Comparison of ENCODE assay signal across 22 cellular contexts in the genomic region with DNA sequence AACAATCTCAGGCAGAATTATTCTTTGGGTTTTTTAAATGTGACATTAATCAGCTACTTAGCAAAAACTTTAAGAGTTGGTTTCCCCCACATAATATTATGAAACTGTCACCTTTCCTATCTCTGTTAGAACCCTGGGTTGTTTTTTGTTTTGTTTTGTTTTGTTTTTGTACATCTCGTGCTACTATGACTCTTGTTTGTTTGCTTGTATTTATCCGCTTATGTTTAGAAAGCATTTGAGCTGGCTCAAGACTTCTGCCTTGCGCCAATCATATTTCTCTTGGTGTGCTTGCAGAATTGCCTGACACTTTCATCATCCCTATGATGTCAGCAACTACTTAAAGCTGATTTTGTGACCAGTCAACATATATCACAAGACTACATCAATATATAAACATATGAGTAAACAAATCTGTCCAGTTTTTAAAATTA.
DNase-seq lines count a peak whose midpoint lies in the region; ATAC-seq and TF ChIP-seq lines count a peak whose summit lies in the region.
"Had no signal": no experiment of that assay in that cellular context is flagged by ENCODE, and none has a peak within 500 bp of the region (broad histone marks: within the 10 kb centered on the region; RNA-seq: fewer than 3 reads in every experiment).

No MANE protein-coding gene starts in this region.

- peak overlapping the region; percentile 60 to 77; a peak in 2 of 4 replicates for H3K27ac ChIP-seq in SK-N-SH (ENCODE audit: low read depth in 2 of 2, low read length in 1 of 2)
- H3K27ac ChIP-seq in SK-N-MC = no peak overlapping the region; the same call in 1 of the 2 replicates
- H3K27ac ChIP-seq in coronary artery = no peak overlapping the region
- H3K27ac ChIP-seq: hepatocyte, neutrophil had no signal

- H3K4me2 ChIP-seq in SK-N-SH (no peak overlapping the region), skeletal muscle satellite cell (ENCODE audit: low read length) (no peak overlapping the region)
- H3K4me2 ChIP-seq: hepatocyte had no signal

- H3K36me3 ChIP-seq in SK-N-SH (replicated peaks in 1 of 2; ENCODE audit: control insufficient read depth in 1 of 2, insufficient read depth in 2 of 2, low read length in 1 of 2) (no peaks in the 10 kb centered on the region), SK-N-MC (ENCODE audit: insufficient read depth, low read length) (no peaks in the 10 kb centered on the region), skeletal muscle satellite cell (ENCODE audit: insufficient read depth, low read length) (no peaks in the 10 kb centered on the region)
- H3K36me3 ChIP-seq: neutrophil had no signal

- H3K9me3 ChIP-seq in SK-N-SH (no peaks in the 10 kb centered on the region), SK-N-MC (ENCODE audit: low read depth, low read length) (no peaks in the 10 kb centered on the region), skeletal muscle satellite cell (replicated peaks; ENCODE audit: low read length) (no peaks in the 10 kb centered on the region)
- H3K9me3 ChIP-seq: neutrophil had no signal

- no peak overlapping the region for H3K27ac Mint-ChIP-seq in endothelial cell (ENCODE audit: unreplicated experiment)
- H3K27ac Mint-ChIP-seq: activated CD8-positive, alpha-beta T cell treated with anti-CD3 and anti-CD28 coated beads for 36 hours; activated naive CD4-positive, alpha-beta T cell treated with anti-CD3 and anti-CD28 coated beads for 36 hours; effector memory CD8-positive, alpha-beta T cell had no signal

- H3K9ac ChIP-seq in SK-N-SH = no peak overlapping the region
- H3K9ac ChIP-seq in SK-N-MC (ENCODE audit: insufficient read length) = peak overlapping the region; percentile 26
- peak overlapping the region; percentile 47 for H3K9ac ChIP-seq in skeletal muscle satellite cell (ENCODE audit: low read depth, low read length)

- CTCF ChIA-PET in SK-N-SH (lab: Yijun Ruan, JAX) = no interaction called here

- no peak for TF ChIP-seq EP300 in SK-N-SH (IDR thresholded peaks at IDR 0.05; ENCODE audit: borderline replicate concordance in 1 of 2, low read depth in 1 of 2, low read length in 1 of 2)

- peaks cover 33% of the 10 kb centered on the region for H3F3A ChIP-seq in SK-N-SH (replicated peaks; ENCODE audit: insufficient read depth)

- 81% methylated on average over 3 of the region's 3 CpGs for WGBS in SK-N-SH (ENCODE audit: low lambda C conversion rate)

- TF ChIP-seq RAD21 in SK-N-SH (IDR thresholded peaks at IDR 0.05; ENCODE audit: low read length) = no peak

- POLR2A ChIA-PET in SK-N-SH (lab: Yijun Ruan, JAX) = no interaction called here

- no peaks in the 10 kb centered on the region for H3K9me3 Mint-ChIP-seq in endothelial cell (ENCODE audit: unreplicated experiment)
- H3K9me3 Mint-ChIP-seq: activated CD8-positive, alpha-beta T cell treated with anti-CD3 and anti-CD28 coated beads for 36 hours; activated naive CD4-positive, alpha-beta T cell treated with anti-CD3 and anti-CD28 coated beads for 36 hours; effector memory CD8-positive, alpha-beta T cell had no signal

- H3K4me1 ChIP-seq in SK-N-SH (ENCODE audit: control insufficient read depth in 1 of 2, insufficient read depth in 2 of 2, low read depth in 1 of 2, low read length in 1 of 2) (peaks cover 0 to 27% of the 10 kb centered on the region in 2 experiments), skeletal muscle satellite cell (ENCODE audit: control insufficient read depth, insufficient read depth, low read length) (peaks cover 36% of the 10 kb centered on the region)

- ATAC-seq in SK-N-SH treated with all-trans-retinoic acid at 6 μM for 48 hours = no peak
- ATAC-seq: activated CD8-positive, alpha-beta T cell treated with anti-CD3 and anti-CD28 coated beads for 36 hours; effector memory CD8-positive, alpha-beta T cell; right cardiac atrium had no signal

- H3K4me1 Mint-ChIP-seq in endothelial cell (ENCODE audit: unreplicated experiment) = no peaks in the 10 kb centered on the region

- no peaks in the 10 kb centered on the region for H3K36me3 Mint-ChIP-seq in endothelial cell (ENCODE audit: low read depth, unreplicated experiment)

- no peaks in the 10 kb centered on the region for H3K27me3 Mint-ChIP-seq in endothelial cell (ENCODE audit: unreplicated experiment)

- H3K4me3 ChIP-seq in SK-N-SH (ENCODE audit: low read depth in 2 of 2, low read length in 1 of 2) (no peak overlapping the region), SK-N-MC (no peak overlapping the region), skeletal muscle satellite cell (ENCODE audit: low read length) (no peak overlapping the region), coronary artery (no peak overlapping the region)
- H3K4me3 ChIP-seq: hepatocyte had no signal

- no peaks in the 10 kb centered on the region for H3K9me2 ChIP-seq in SK-N-SH

- H3K4me3 Mint-ChIP-seq in endothelial cell (ENCODE audit: unreplicated experiment) = no peak overlapping the region
- H3K4me3 Mint-ChIP-seq: activated CD8-positive, alpha-beta T cell treated with anti-CD3 and anti-CD28 coated beads for 36 hours; activated naive CD4-positive, alpha-beta T cell treated with anti-CD3 and anti-CD28 coated beads for 36 hours; effector memory CD8-positive, alpha-beta T cell had no signal

- DNase-seq in SK-N-SH = no peak
- no peak for DNase-seq in SK-N-MC (ENCODE audit: low read depth, low spot score)
- peak; percentile 52 to 81 for DNase-seq in erythroblast (lab: John Stamatoyannopoulos, UW)
- DNase-seq in coronary artery (ENCODE audit: low spot score) = no peak
- DNase-seq in epidermal melanocyte (ENCODE audit: insufficient read length, low spot score) = no peak
- no peak for DNase-seq in endothelial cell (ENCODE audit: low spot score)
- DNase-seq: activated CD8-positive, alpha-beta T cell treated with anti-CD3 and anti-CD28 coated beads for 36 hours; activated naive CD4-positive, alpha-beta T cell treated with anti-CD3 and anti-CD28 coated beads for 36 hours; activated T-cell treated with anti-CD3 and anti-CD28 coated beads, Interleukin-2, amount 50 U/mL, for 1 hour; anterior cingulate cortex; C1 segment of cervical spinal cord; cerebellar nuclear complex; effector memory CD8-positive, alpha-beta T cell; MM.1S; NCI-H1694 treated with DMSO at 0.1 percent for 48 hours; NCI-H2227 treated with DMSO at 0.1 percent for 48 hours; right cardiac atrium; T-helper 9 cell had no signal

- no peak for TF ChIP-seq POLR2A in erythroblast (IDR thresholded peaks at IDR 0.05; ENCODE audit: low read length)

- TF ChIP-seq CTCF in SK-N-SH (IDR thresholded peaks at IDR 0.05) (no peak), coronary artery (IDR thresholded peaks at IDR 0.05) (no peak), endothelial cell (IDR thresholded peaks at IDR 0.05; ENCODE audit: unreplicated experiment) (no peak)

- H3K27me3 ChIP-seq in SK-N-SH (ENCODE audit: insufficient read depth) (no peaks in the 10 kb centered on the region), skeletal muscle satellite cell (ENCODE audit: control insufficient read depth, insufficient read depth, low read length) (no peaks in the 10 kb centered on the region)
- H3K27me3 ChIP-seq: hepatocyte, neutrophil had no signal

- 0 out of 2 replicates have a peak overlapping the region, but pooled peaks have one; percentile 31 for H2AFZ ChIP-seq in SK-N-SH (ENCODE audit: low read depth)
- H2AFZ ChIP-seq: hepatocyte had no signal

- no peaks in the 10 kb centered on the region for H3K79me2 ChIP-seq in SK-N-SH (ENCODE audit: insufficient read depth)
- H3K79me2 ChIP-seq: hepatocyte had no signal

- H4K20me1 ChIP-seq in SK-N-SH (ENCODE audit: insufficient read depth) = no peaks in the 10 kb centered on the region

TF ChIP-seq in SK-N-SH, 30 proteins besides CTCF, POLR2A, EP300 and RAD21 (continues in another document):
- TF ChIP-seq JUND (IDR thresholded peaks at IDR 0.05) = no peak
- TF ChIP-seq, protein P1, sequence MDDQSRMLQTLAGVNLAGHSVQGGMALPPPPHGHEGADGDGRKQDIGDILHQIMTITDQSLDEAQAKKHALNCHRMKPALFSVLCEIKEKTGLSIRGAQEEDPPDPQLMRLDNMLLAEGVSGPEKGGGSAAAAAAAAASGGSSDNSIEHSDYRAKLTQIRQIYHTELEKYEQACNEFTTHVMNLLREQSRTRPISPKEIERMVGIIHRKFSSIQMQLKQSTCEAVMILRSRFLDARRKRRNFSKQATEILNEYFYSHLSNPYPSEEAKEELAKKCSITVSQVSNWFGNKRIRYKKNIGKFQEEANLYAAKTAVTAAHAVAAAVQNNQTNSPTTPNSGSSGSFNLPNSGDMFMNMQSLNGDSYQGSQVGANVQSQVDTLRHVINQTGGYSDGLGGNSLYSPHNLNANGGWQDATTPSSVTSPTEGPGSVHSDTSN (IDR thresholded peaks at IDR 0.05) = no peak
- TF ChIP-seq CHD2 (IDR thresholded peaks at IDR 0.05; ENCODE audit: low read length, partially characterized antibody) = no peak
- no peak for TF ChIP-seq TAF1 (IDR thresholded peaks at IDR 0.05; ENCODE audit: borderline replicate concordance, low read depth, low read length)
- no peak for TF ChIP-seq GABPA (IDR thresholded peaks at IDR 0.05; ENCODE audit: low read depth)
- no peak for TF ChIP-seq SMC3 (IDR thresholded peaks at IDR 0.05; ENCODE audit: low read depth, low read length)
- TF ChIP-seq SIN3A (IDR thresholded peaks at IDR 0.05; ENCODE audit: borderline replicate concordance, low read depth, low read length) = no peak

TF ChIP-seq in SK-N-SH treated with all-trans-retinoic acid at 6 μM for 48 hours, 23 proteins besides CTCF, POLR2A, EP300 and RAD21 (continues in another document):
- TF ChIP-seq SNAI2 (CRISPR knock-in tag; IDR thresholded peaks at IDR 0.05) (no peak), PPARA (CRISPR knock-in tag; IDR thresholded peaks at IDR 0.05; ENCODE audit: borderline replicate concordance) (no peak), ZC3H10 (CRISPR knock-in tag; IDR thresholded peaks at IDR 0.05) (no peak), ESRRG (CRISPR knock-in tag; IDR thresholded peaks at IDR 0.05) (no peak), CSDC2 (CRISPR knock-in tag; IDR thresholded peaks at IDR 0.05) (no peak), ARNTL (CRISPR knock-in tag; IDR thresholded peaks at IDR 0.05; ENCODE audit: borderline replicate concordance, low read depth) (no peak), ZNF8 (CRISPR knock-in tag; IDR thresholded peaks at IDR 0.05) (no peak)

Comparison
In these comparisons a context has a peak if more than half of its experiments do, and no peak if none do; other contexts are left out.
1. DNase-seq: peak in erythroblast (2 of 2); none in SK-N-SH (single experiment), SK-N-MC (single experiment), coronary artery (single experiment), epidermal melanocyte (single experiment) and endothelial cell (single experiment).
2. H3K27ac ChIP-seq: peak in SK-N-SH (2 of 2); none in SK-N-MC (single experiment) and coronary artery (0 of 2).